In the genomic region with DNA sequence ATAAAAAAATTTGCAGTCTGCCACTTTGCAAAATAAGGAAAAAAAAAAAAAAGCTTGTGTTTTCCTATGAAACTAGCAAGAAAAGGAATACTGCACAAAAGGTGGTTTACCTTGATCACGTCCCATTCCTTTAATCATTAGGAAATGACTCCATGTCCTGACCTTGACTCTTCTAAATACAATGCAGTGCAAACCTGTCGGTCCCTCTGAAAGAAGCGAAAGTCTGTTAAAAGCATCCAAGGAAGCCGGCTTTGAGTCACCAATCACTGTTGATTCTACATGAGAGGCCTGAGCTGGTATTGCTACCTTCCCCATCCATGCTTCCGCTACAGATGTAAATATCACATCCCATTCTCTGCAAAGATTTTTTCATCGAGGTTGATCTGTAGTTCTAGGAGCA, we compare ENCODE assay signal across 37 cellular contexts.
DNase-seq lines count a peak whose midpoint lies in the region; ATAC-seq, FAIRE-seq and TF ChIP-seq lines count a peak whose summit lies in the region.
"Had no signal": no experiment of that assay in that cellular context is flagged by ENCODE, and none has a peak within 500 bp of the region (broad histone marks: within the 10 kb centered on the region; RNA-seq: fewer than 3 reads in every experiment).

No MANE protein-coding gene starts in this region.

- H3K27ac Mint-ChIP-seq in HFFc6: no peak overlapping the region
- H3K27ac Mint-ChIP-seq: B cell; CD14-positive monocyte; CD4-positive, alpha-beta memory T cell; CD4-positive, alpha-beta T cell; CD4-positive, CD25-positive, alpha-beta regulatory T cell; CD8-positive, alpha-beta memory T cell; CD8-positive, alpha-beta T cell had no signal

- no peaks in the 10 kb centered on the region for H3K27me3 Mint-ChIP-seq in HFFc6 (ENCODE audit: insufficient read depth)
- H3K27me3 Mint-ChIP-seq: CD4-positive, alpha-beta T cell; CD4-positive, CD25-positive, alpha-beta regulatory T cell had no signal

- H3K4me1 ChIP-seq in HepG2 (ENCODE audit: insufficient read depth, low read length) (peaks cover 56% of the 10 kb centered on the region), right lobe of liver (no peaks in the 10 kb centered on the region), Panc1 (ENCODE audit: control insufficient read depth, insufficient read depth, low read length) (peaks cover 29% of the 10 kb centered on the region), keratinocyte (ENCODE audit: control insufficient read depth, extremely low read depth, insufficient read depth, low read length) (peaks cover 24% of the 10 kb centered on the region), mesendoderm (ENCODE audit: control insufficient read depth, low read depth, low read length) (no peaks in the 10 kb centered on the region), upper lobe of right lung (no peaks in the 10 kb centered on the region)
- H3K4me1 ChIP-seq: BE2C, Caco-2 had no signal

- no peak overlapping the region for H3K9ac ChIP-seq in HepG2 (ENCODE audit: insufficient read depth, low read depth, low read length)
- H3K9ac ChIP-seq in keratinocyte (ENCODE audit: control insufficient read depth, extremely low read depth, insufficient read depth, low read length): no peak overlapping the region
- no peak overlapping the region for H3K9ac ChIP-seq in mesendoderm (ENCODE audit: low read length)
- H3K9ac ChIP-seq: BLaER1; BLaER1 treated with 17β-estradiol and CSF1 and Interleukin-3, amounts not matched to agents 10 nM and 100 nM had no signal

- H3K4me1 Mint-ChIP-seq in HFFc6 (ENCODE audit: low read depth): no peaks in the 10 kb centered on the region
- H3K4me1 Mint-ChIP-seq: CD14-positive monocyte; CD4-positive, alpha-beta memory T cell; CD4-positive, CD25-positive, alpha-beta regulatory T cell; CD8-positive, alpha-beta memory T cell had no signal

- H3K4ac ChIP-seq in mesendoderm (ENCODE audit: low read depth, low read length): no peak overlapping the region

- TF ChIP-seq CTCF in HepG2 (CRISPR knock-in tag; IDR thresholded peaks at IDR 0.05) (no peak), right lobe of liver (IDR thresholded peaks at IDR 0.05) (no peak), Panc1 (IDR thresholded peaks at IDR 0.05) (no peak), keratinocyte (optimal IDR thresholded peaks at IDR 0.05 in 1 of 3, IDR thresholded peaks at IDR 0.05 in 1 of 3, conservative IDR thresholded peaks at IDR 0.05 in 1 of 3; ENCODE audit: extremely low read depth in 1 of 3, insufficient read depth in 2 of 3, low read length in 3 of 3) (no peak), upper lobe of right lung (IDR thresholded peaks at IDR 0.05) (no peak), HFFc6 (IDR thresholded peaks at IDR 0.05) (no peak)

- no peak overlapping the region for H2AFZ ChIP-seq in HepG2 (ENCODE audit: low read length)
- no peak overlapping the region for H2AFZ ChIP-seq in keratinocyte (ENCODE audit: control insufficient read depth, low read length)

- H3K9me3 Mint-ChIP-seq in HFFc6: peaks cover 52% of the 10 kb centered on the region
- H3K9me3 Mint-ChIP-seq: CD4-positive, alpha-beta T cell; CD4-positive, CD25-positive, alpha-beta regulatory T cell; CD8-positive, alpha-beta memory T cell; CD8-positive, alpha-beta T cell had no signal

- ATAC-seq in HepG2: peak; percentile 92
- ATAC-seq in right lobe of liver: no peak
- ATAC-seq in Panc1: no peak
- ATAC-seq in upper lobe of right lung: no peak
- ATAC-seq in GM19455 (IDR thresholded peaks at IDR 0.05; ENCODE audit: unreplicated experiment): no peak
- ATAC-seq: A549; CD8-positive, alpha-beta T cell had no signal

- peaks cover 0 to 3% of the 10 kb centered on the region in 2 experiments; a peak in 2 of 5 replicates for H3K36me3 ChIP-seq in HepG2 (replicated peaks in 1 of 2; ENCODE audit: control insufficient read depth in 1 of 2, insufficient read depth in 2 of 2, low read length in 2 of 2)
- no peaks in the 10 kb centered on the region for H3K36me3 ChIP-seq in right lobe of liver
- H3K36me3 ChIP-seq in Panc1 (ENCODE audit: control insufficient read depth, insufficient read depth, low read length): no peaks in the 10 kb centered on the region
- peaks cover 0 to 4% of the 10 kb centered on the region in 2 experiments for H3K36me3 ChIP-seq in keratinocyte (ENCODE audit: control insufficient read depth in 2 of 2, extremely low read depth in 1 of 2, insufficient read depth in 2 of 2, low read length in 2 of 2)
- H3K36me3 ChIP-seq in mesendoderm (ENCODE audit: control insufficient read depth, insufficient read depth, low read length): no peaks in the 10 kb centered on the region
- H3K36me3 ChIP-seq in upper lobe of right lung: no peaks in the 10 kb centered on the region
- H3K36me3 ChIP-seq: BE2C; BLaER1; BLaER1 treated with 17β-estradiol and CSF1 and Interleukin-3, amounts not matched to agents 10 nM and 100 nM had no signal

- H3K27ac ChIP-seq in HepG2 (ENCODE audit: extremely low read length, insufficient read depth, low read length) (peak overlapping the region; percentile 64), right lobe of liver (no peak overlapping the region), Panc1 (ENCODE audit: low read length) (no peak overlapping the region), keratinocyte (ENCODE audit: control insufficient read depth, insufficient read depth, low read length) (no peak overlapping the region), mesendoderm (ENCODE audit: low read depth, low read length) (no peak overlapping the region), upper lobe of right lung (no peak overlapping the region)
- H3K27ac ChIP-seq: 22Rv1; A549; BLaER1; BLaER1 treated with 17β-estradiol and CSF1 and Interleukin-3, amounts not matched to agents 10 nM and 100 nM; C4-2B had no signal

- no peak overlapping the region for H2AK5ac ChIP-seq in mesendoderm (ENCODE audit: low read length)

- H3K4me3 ChIP-seq in HepG2 (replicated peaks in 1 of 3; ENCODE audit: insufficient read depth in 1 of 3, low read depth in 2 of 3, low read length in 3 of 3) (no peak overlapping the region), right lobe of liver (no peak overlapping the region), Panc1 (ENCODE audit: low read depth in 2 of 2, low read length in 2 of 2) (no peak overlapping the region), keratinocyte (ENCODE audit: control insufficient read depth in 2 of 3, extremely low read depth in 1 of 3, insufficient read depth in 2 of 3, low read depth in 1 of 3, low read length in 3 of 3) (no peak overlapping the region), mesendoderm (ENCODE audit: low read length) (no peak overlapping the region), upper lobe of right lung (no peak overlapping the region)
- H3K4me3 ChIP-seq: A549; BLaER1; BLaER1 treated with 17β-estradiol and CSF1 and Interleukin-3, amounts not matched to agents 10 nM and 100 nM had no signal

- no peak overlapping the region for H3K56ac ChIP-seq in mesendoderm (ENCODE audit: low read length)

- no peak overlapping the region for H4K5ac ChIP-seq in mesendoderm (ENCODE audit: low read length)

- H2BK15ac ChIP-seq in mesendoderm (replicated peaks; ENCODE audit: low read depth): no peak overlapping the region

- H2BK120ac ChIP-seq in mesendoderm (ENCODE audit: low read depth, low read length): no peak overlapping the region

- FAIRE-seq in HepG2 (lab: Jason Lieb, UNC) (peak; percentile 81), keratinocyte (lab: Jason Lieb, UNC) (peak; percentile 44)
- FAIRE-seq: A204.1, A549, D721Med had no signal

- peaks cover 11% of the 10 kb centered on the region; the same call in 1 of the 2 replicates for H3K36me3 Mint-ChIP-seq in HFFc6 (ENCODE audit: low read depth)
- H3K36me3 Mint-ChIP-seq: CD14-positive monocyte; CD4-positive, alpha-beta memory T cell; CD4-positive, CD25-positive, alpha-beta regulatory T cell; CD8-positive, alpha-beta memory T cell; CD8-positive, alpha-beta T cell had no signal

- H3K9me3 ChIP-seq in HepG2 (ENCODE audit: low read length) (no peaks in the 10 kb centered on the region), right lobe of liver (no peaks in the 10 kb centered on the region), Panc1 (ENCODE audit: control insufficient read depth, insufficient read depth, low read depth, low read length) (no peaks in the 10 kb centered on the region), keratinocyte (ENCODE audit: control insufficient read depth, low read depth, low read length) (no peaks in the 10 kb centered on the region), upper lobe of right lung (no peaks in the 10 kb centered on the region)
- H3K9me3 ChIP-seq: A549, BE2C, BLaER1, Caco-2 had no signal

- TF ChIP-seq POLR2A in HepG2 (IDR thresholded peaks at IDR 0.05; ENCODE audit: insufficient read depth in 1 of 2, low read depth in 2 of 2, low read length in 2 of 2) (no peak), right lobe of liver (IDR thresholded peaks at IDR 0.05) (no peak)

- H3K4me3 Mint-ChIP-seq in HFFc6: no peak overlapping the region
- H3K4me3 Mint-ChIP-seq: B cell; CD14-positive monocyte; CD4-positive, alpha-beta memory T cell; CD4-positive, alpha-beta T cell; CD4-positive, CD25-positive, alpha-beta regulatory T cell; CD8-positive, alpha-beta memory T cell; CD8-positive, alpha-beta T cell had no signal

- H3K18ac ChIP-seq in mesendoderm (ENCODE audit: low read length): no peak overlapping the region

- H4K8ac ChIP-seq in mesendoderm (ENCODE audit: low read depth, low read length): no peak overlapping the region

- H3K9me1 ChIP-seq in keratinocyte (ENCODE audit: control insufficient read depth, extremely low read depth, insufficient read depth, low read length): no peaks in the 10 kb centered on the region

- H3K23ac ChIP-seq in mesendoderm (ENCODE audit: low read length): no peak overlapping the region

- H3K79me2 ChIP-seq in HepG2 (ENCODE audit: insufficient read depth, low read length) (no peaks in the 10 kb centered on the region), keratinocyte (ENCODE audit: control insufficient read depth, insufficient read depth, low read length) (no peaks in the 10 kb centered on the region), mesendoderm (ENCODE audit: control insufficient read depth, insufficient read depth, low read length) (no peaks in the 10 kb centered on the region)

- no peak for TF ChIP-seq RAD21 in HepG2 (CRISPR knock-in tag; IDR thresholded peaks at IDR 0.05)

- H3K79me1 ChIP-seq in mesendoderm (ENCODE audit: low read length): no peaks in the 10 kb centered on the region

- in situ Hi-C loops in HepG2 (cut with HindIII; ENCODE audit: extremely low pct_ligation_motif_present, low pct_unique_long_range_greater_than_20kb): no loop called here
- in situ Hi-C loops in Panc1 (cut with HindIII; ENCODE audit: low pct_unique_long_range_greater_than_20kb, low sequenced_read_pairs): no loop called here

- no peaks in the 10 kb centered on the region for H3K27me3 ChIP-seq in HepG2 (ENCODE audit: control insufficient read depth in 1 of 2, insufficient read depth in 2 of 2, low read length in 2 of 2)
- no peaks in the 10 kb centered on the region for H3K27me3 ChIP-seq in right lobe of liver
- H3K27me3 ChIP-seq in Panc1 (ENCODE audit: control insufficient read depth, insufficient read depth, low read length): no peaks in the 10 kb centered on the region
- H3K27me3 ChIP-seq in keratinocyte (ENCODE audit: control insufficient read depth, extremely low read depth, insufficient read depth, low read length): no peaks in the 10 kb centered on the region
- H3K27me3 ChIP-seq in mesendoderm (ENCODE audit: insufficient read depth, low read length, poor library complexity): no peaks in the 10 kb centered on the region
- no peaks in the 10 kb centered on the region for H3K27me3 ChIP-seq in upper lobe of right lung
- H3K27me3 ChIP-seq: BE2C; BLaER1; BLaER1 treated with 17β-estradiol and CSF1 and Interleukin-3, amounts not matched to agents 10 nM and 100 nM had no signal

- WGBS in HepG2 (ENCODE audit: low lambda C conversion rate): 27% methylated on average over 6 of the region's 6 CpGs
- WGBS in right lobe of liver (ENCODE audit: insufficient coverage, low coverage, low lambda C conversion rate, missing lambda C conversion rate): 69% methylated on average over 6 of the region's 6 CpGs
- no CpG with 5 or more reads among the region's 6 CpGs for WGBS in mesendoderm (ENCODE audit: extremely low coverage, insufficient coverage, low lambda C conversion rate)

- no TSS peak for BruUV-seq in HepG2 (replicated peaks; lab: Mats Ljungman, UMichigan)
- BruUV-seq in Panc1 (replicated peaks; lab: Mats Ljungman, UMichigan): TSS peak; percentile 53

- H4K20me1 ChIP-seq in HepG2 (ENCODE audit: insufficient read depth, low read length): no peaks in the 10 kb centered on the region
- H4K20me1 ChIP-seq in keratinocyte (ENCODE audit: control insufficient read depth, extremely low read depth, insufficient read depth, low read length): no peaks in the 10 kb centered on the region
- H4K20me1 ChIP-seq: BLaER1 had no signal

- no peak overlapping the region for H2BK5ac ChIP-seq in mesendoderm (ENCODE audit: low read length)

- CTCF ChIA-PET in HepG2 (lab: Yijun Ruan, JAX; ENCODE audit: low intra/inter-chr PET ratio, low total read pairs) (no interaction called here), Panc1 (lab: Charles Lee) (no interaction called here)

- peak overlapping the region; percentile 24; the same call in 1 of the 2 replicates for H3K4me2 ChIP-seq in HepG2 (ENCODE audit: low read depth, low read length)
- no peak overlapping the region for H3K4me2 ChIP-seq in keratinocyte (ENCODE audit: control insufficient read depth, extremely low read depth, insufficient read depth, low read depth, low read length)
- H3K4me2 ChIP-seq in mesendoderm (ENCODE audit: low read length): no peak overlapping the region
- H3K4me2 ChIP-seq: A549, BLaER1 had no signal

- DNase-seq in HepG2 (ENCODE audit: low spot score): peak; percentile 97
- no peak for DNase-seq in right lobe of liver
- no peak for DNase-seq in Panc1 (ENCODE audit: low read depth, low spot score)
- DNase-seq in keratinocyte (ENCODE audit: low read depth, low spot score): no peak
- DNase-seq in mesendoderm: peak; percentile 8
- no peak for DNase-seq in upper lobe of right lung
- no peak for DNase-seq in HFFc6
- DNase-seq: 8988T; ACHN; AML-193; BE2C; C1 segment of cervical spinal cord; Caco-2; Calu3; CD4-positive, alpha-beta memory T cell; CD4-positive, alpha-beta T cell; CD4-positive, CD25-positive, alpha-beta regulatory T cell; CD8-positive, alpha-beta memory T cell; CD8-positive, alpha-beta T cell; COR-L47; DMS 273 treated with DMSO at 0.1 percent for 48 hours; DMS153; DMS53; DMS79; DMS79 treated with DMSO at 0.1 percent for 48 hours; DND-41; EL had no signal

- POLR2A ChIA-PET in HepG2 (lab: Yijun Ruan, JAX): no interaction called here
- POLR2A ChIA-PET in Panc1 (lab: Charles Lee): no interaction called here

- intact Hi-C loops in HepG2 (cut with micrococcal nuclease; ENCODE audit: unreplicated experiment) (no loop called here), right lobe of liver (cut with DNase I) (no loop called here), Panc1 (cut with micrococcal nuclease; ENCODE audit: unreplicated experiment) (no loop called here), upper lobe of right lung (cut with DNase I) (no loop called here)

- dilution Hi-C loops in keratinocyte (cut with MboI; ENCODE audit: extremely low pct_ligation_motif_present, low sequenced_read_pairs): no loop called here

- TF ChIP-seq EP300 in HepG2 (IDR thresholded peaks at IDR 0.05; ENCODE audit: low read depth in 2 of 2, low read length in 2 of 2) (peak in 1 of 2 experiments; percentile 86; a peak in 2 of 4 replicates), HepG2 (CRISPR knock-in tag; IDR thresholded peaks at IDR 0.05; ENCODE audit: borderline replicate concordance) (peak; percentile 89)

Comparison
In these comparisons a context has a peak if more than half of its experiments do, and no peak if none do; other contexts are left out.
1. DNase-seq: peak in HepG2 (single experiment) and mesendoderm (single experiment); none in right lobe of liver (0 of 3), Panc1 (single experiment), keratinocyte (single experiment), upper lobe of right lung (single experiment) and HFFc6 (single experiment).